ENCODE assay signal across 8 cellular contexts in the genomic region with DNA sequence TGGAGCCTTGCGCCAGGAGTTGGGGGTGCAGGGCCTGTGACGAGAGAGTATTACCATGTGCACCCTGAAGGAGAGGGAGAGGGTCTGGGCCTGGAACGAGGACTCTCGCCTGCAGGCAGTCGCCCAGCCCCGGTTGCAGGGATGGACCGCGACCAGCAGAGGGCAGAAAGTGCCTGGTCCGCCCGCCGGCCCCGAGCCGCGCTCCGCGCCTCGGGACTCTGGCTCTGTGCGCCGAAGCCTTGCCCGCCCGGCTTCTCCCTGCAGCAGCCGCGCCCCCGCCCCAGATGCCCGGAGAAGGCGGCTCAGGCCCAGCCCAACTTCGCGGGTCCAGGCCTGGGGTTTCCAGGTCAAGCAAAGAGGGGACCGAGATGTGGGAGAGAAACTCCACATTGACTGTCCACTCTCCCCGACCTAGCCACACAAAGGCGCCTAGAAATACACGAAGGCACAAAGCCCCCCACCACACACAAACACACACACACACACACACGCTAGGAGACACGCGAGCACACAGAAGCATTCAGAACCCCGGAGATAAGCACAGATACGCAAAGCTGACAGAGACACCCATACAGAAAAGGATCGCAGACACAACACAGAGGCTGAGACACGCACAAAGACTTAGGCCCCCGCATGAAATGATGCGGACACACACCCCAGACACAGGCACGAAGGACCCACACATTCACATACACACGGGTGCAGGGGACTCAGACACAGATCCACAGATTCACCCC. TPM values are rescaled to one million over a fixed set of nuclear protein-coding genes. Genes with fewer than 3 reads are reported as not detected.
A peak's percentile ranks its signal among the peaks of the same experiment; 100 is the strongest.
DNase-seq lines count a peak whose midpoint lies in the region; ATAC-seq, FAIRE-seq and TF ChIP-seq lines count a peak whose summit lies in the region.

No MANE protein-coding gene starts in this region.

- H3K27ac Mint-ChIP-seq in activated CD4-positive, alpha-beta T cell treated with anti-CD3 and anti-CD28 coated beads, Interleukin-2, amount 10 ng/mL, durations not matched to agents 7 days and 5 days, result peak overlapping the region; percentile 38

- 14% methylated on average over 13 of the region's 43 CpGs for WGBS in HepG2 (ENCODE audit: low lambda C conversion rate)

- in situ Hi-C loops in GM13977 (cut with MboI; ENCODE audit: low pct_unique_long_range_greater_than_20kb, low sequenced_read_pairs, unreplicated experiment) (no loop called here), HepG2 (cut with HindIII; ENCODE audit: extremely low pct_ligation_motif_present, low pct_unique_long_range_greater_than_20kb) (loop anchor here (5.0 kb wide), 2 partner anchors 81 to 171 kb away; no protein-coding TSS in a partner anchor)

- intact Hi-C loops in colonic mucosa (cut with DNase I) (loop anchor here (5.0 kb wide), 2 partner anchors 81 to 171 kb away; no protein-coding TSS in a partner anchor), HepG2 (cut with micrococcal nuclease; ENCODE audit: unreplicated experiment) (loop anchor here (2.0 to 5.0 kb wide), 3 partner anchors 51 to 171 kb away; no protein-coding TSS in a partner anchor)

- H3K4me1 ChIP-seq in colonic mucosa (peaks cover 8% of the 10 kb centered on the region), HepG2 (ENCODE audit: insufficient read depth, low read length) (peaks cover 51% of the 10 kb centered on the region)

- H4K20me1 ChIP-seq in HepG2 (ENCODE audit: insufficient read depth, low read length), result peaks cover 5% of the 10 kb centered on the region; the same call in 1 of the 2 replicates

- H3K4me1 Mint-ChIP-seq in activated CD4-positive, alpha-beta T cell treated with anti-CD3 and anti-CD28 coated beads, Interleukin-2, amount 10 ng/mL, durations not matched to agents 7 days and 5 days, result peaks cover 20% of the 10 kb centered on the region

- H3K4me2 ChIP-seq in HepG2 (ENCODE audit: low read depth, low read length), result peak overlapping the region; percentile 50

- no peaks in the 10 kb centered on the region for H3K9me3 ChIP-seq in colonic mucosa
- no peaks in the 10 kb centered on the region for H3K9me3 ChIP-seq in HepG2 (ENCODE audit: low read length)

- no peaks in the 10 kb centered on the region for H3K36me3 Mint-ChIP-seq in activated CD4-positive, alpha-beta T cell treated with anti-CD3 and anti-CD28 coated beads, Interleukin-2, amount 10 ng/mL, durations not matched to agents 7 days and 5 days (ENCODE audit: low read depth)

- no peak overlapping the region for H3K4me3 Mint-ChIP-seq in activated CD4-positive, alpha-beta T cell treated with anti-CD3 and anti-CD28 coated beads, Interleukin-2, amount 10 ng/mL, durations not matched to agents 7 days and 5 days

- no peak for TF ChIP-seq EP300 in HepG2 (IDR thresholded peaks at IDR 0.05; ENCODE audit: low read depth in 2 of 2, low read length in 2 of 2)
- no peak for TF ChIP-seq EP300 in HepG2 (CRISPR knock-in tag; IDR thresholded peaks at IDR 0.05; ENCODE audit: borderline replicate concordance)

- CTCF ChIA-PET in activated CD4-positive, alpha-beta T cell treated with anti-CD3 and anti-CD28 coated beads, Interleukin-2, amount 10 ng/mL, durations not matched to agents 7 days and 5 days (lab: Charles Lee), result no interaction called here
- CTCF ChIA-PET in HepG2 (lab: Yijun Ruan, JAX; ENCODE audit: low intra/inter-chr PET ratio, low total read pairs), result no interaction called here

- TF ChIP-seq CTCF in GM13977 (IDR thresholded peaks at IDR 0.05; ENCODE audit: extremely low read depth, insufficient read depth, missing control alignments), result peak; percentile 88
- TF ChIP-seq CTCF in colonic mucosa (IDR thresholded peaks at IDR 0.05), result peak; percentile 82
- peak; percentile 87 for TF ChIP-seq CTCF in HepG2 (CRISPR knock-in tag; IDR thresholded peaks at IDR 0.05)

- no peak overlapping the region for H2AFZ ChIP-seq in HepG2 (ENCODE audit: low read length)

- H3K79me2 ChIP-seq in HepG2 (ENCODE audit: insufficient read depth, low read length), result no peaks in the 10 kb centered on the region

- H3K9ac ChIP-seq in colonic mucosa (ENCODE audit: low read depth in 2 of 2, low read length in 2 of 2), result no peak overlapping the region
- H3K9ac ChIP-seq in HepG2 (ENCODE audit: insufficient read depth, low read depth, low read length), result no peak overlapping the region

- ATAC-seq in HepG2 (peak; percentile 86), GM19397 (IDR thresholded peaks at IDR 0.05; ENCODE audit: unreplicated experiment) (no peak)

- no peaks in the 10 kb centered on the region for H3K36me3 ChIP-seq in colonic mucosa
- no peaks in the 10 kb centered on the region for H3K36me3 ChIP-seq in HepG2 (replicated peaks in 1 of 2; ENCODE audit: control insufficient read depth in 1 of 2, insufficient read depth in 2 of 2, low read length in 2 of 2)

- DNase-seq in A172 (ENCODE audit: low spot score) (peak; percentile 57), GM13977 (ENCODE audit: low spot score) (peak; percentile 93), NCI-H2171 (lab: John Stamatoyannopoulos, UW) (peak; percentile 59), colonic mucosa (peak; percentile 75), HepG2 (ENCODE audit: low spot score) (peak; percentile 36)
- peak; percentile 72 for DNase-seq in activated CD4-positive, alpha-beta T cell treated with anti-CD3 and anti-CD28 coated beads, Interleukin-2, amount 10 ng/mL, durations not matched to agents 7 days and 5 days
- DNase-seq in stimulated activated CD4-positive, alpha-beta T cell treated with anti-CD3 and anti-CD28 coated beads, Interleukin-4, amount 100 ng/mL, for 48 hours (ENCODE audit: low read depth in 2 of 2), result peak; percentile 73 to 75

- no peaks in the 10 kb centered on the region for H3K9me3 Mint-ChIP-seq in activated CD4-positive, alpha-beta T cell treated with anti-CD3 and anti-CD28 coated beads, Interleukin-2, amount 10 ng/mL, durations not matched to agents 7 days and 5 days

- BruUV-seq in HepG2 (replicated peaks; lab: Mats Ljungman, UMichigan), result no TSS peak

- H3K27me3 Mint-ChIP-seq in activated CD4-positive, alpha-beta T cell treated with anti-CD3 and anti-CD28 coated beads, Interleukin-2, amount 10 ng/mL, durations not matched to agents 7 days and 5 days, result peaks cover 75% of the 10 kb centered on the region

- no peak overlapping the region for H3K27ac ChIP-seq in colonic mucosa
- no peak overlapping the region for H3K27ac ChIP-seq in HepG2 (ENCODE audit: extremely low read length, insufficient read depth, low read length)

- H3K4me3 ChIP-seq in colonic mucosa (no peak overlapping the region), HepG2 (replicated peaks in 1 of 3; ENCODE audit: insufficient read depth in 1 of 3, low read depth in 2 of 3, low read length in 3 of 3) (peak overlapping the region in 1 of 3 experiments; percentile 54; a peak in 1 of 6 replicates)

- FAIRE-seq in HepG2 (lab: Jason Lieb, UNC), result no peak

- POLR2A ChIA-PET in activated CD4-positive, alpha-beta T cell treated with anti-CD3 and anti-CD28 coated beads, Interleukin-2, amount 10 ng/mL, durations not matched to agents 7 days and 5 days (lab: Charles Lee), result no interaction called here
- POLR2A ChIA-PET in HepG2 (lab: Yijun Ruan, JAX), result no interaction called here

- TF ChIP-seq RAD21 in HepG2 (CRISPR knock-in tag; IDR thresholded peaks at IDR 0.05), result peak; percentile 80

- no peak for TF ChIP-seq POLR2A in HepG2 (IDR thresholded peaks at IDR 0.05; ENCODE audit: insufficient read depth in 1 of 2, low read depth in 2 of 2, low read length in 2 of 2)

- peaks cover 86% of the 10 kb centered on the region for H3K27me3 ChIP-seq in colonic mucosa
- peaks cover 37 to 87% of the 10 kb centered on the region in 2 experiments for H3K27me3 ChIP-seq in HepG2 (ENCODE audit: control insufficient read depth in 1 of 2, insufficient read depth in 2 of 2, low read length in 2 of 2)

TF ChIP-seq in HepG2, 621 proteins besides CTCF, POLR2A, EP300 and RAD21 (continues in another document):
- TF ChIP-seq ZNF263 (CRISPR knock-in tag; IDR thresholded peaks at IDR 0.05), result 0 out of 2 replicates have a peak, but pooled peaks have one; percentile 17
- TF ChIP-seq, protein P1, sequence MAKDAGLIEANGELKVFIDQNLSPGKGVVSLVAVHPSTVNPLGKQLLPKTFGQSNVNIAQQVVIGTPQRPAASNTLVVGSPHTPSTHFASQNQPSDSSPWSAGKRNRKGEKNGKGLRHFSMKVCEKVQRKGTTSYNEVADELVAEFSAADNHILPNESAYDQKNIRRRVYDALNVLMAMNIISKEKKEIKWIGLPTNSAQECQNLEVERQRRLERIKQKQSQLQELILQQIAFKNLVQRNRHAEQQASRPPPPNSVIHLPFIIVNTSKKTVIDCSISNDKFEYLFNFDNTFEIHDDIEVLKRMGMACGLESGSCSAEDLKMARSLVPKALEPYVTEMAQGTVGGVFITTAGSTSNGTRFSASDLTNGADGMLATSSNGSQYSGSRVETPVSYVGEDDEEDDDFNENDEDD (CRISPR knock-in tag; IDR thresholded peaks at IDR 0.05; ENCODE audit: borderline replicate concordance), result peak; percentile 37; the same call in 1 of the 2 replicates

RNA-seq across cellular contexts. Expression of a gene that starts 2.0 kb away (rescaled TPM):
- 1.8 and 2.9 TPM in 2 replicates for total RNA-seq in A172 (2014; rRNA removed; shearing (Covaris generic))
- total RNA-seq in activated CD4-positive, alpha-beta T cell treated with anti-CD3 and anti-CD28 coated beads, Interleukin-2, amount 10 ng/mL, durations not matched to agents 7 days and 5 days, result not detected
- total RNA-seq in colonic mucosa (under 1 TPM in 1 of 2 donors, not detected in 1; 0.13 TPM), HepG2 (2016; rRNA removed; fragmentation: Illumina TruSeq; extraction: Trizol) (not detected in 2 replicates)
- not detected in 2 replicates for total RNA-seq in HepG2 (2016; cell fraction: cytosol; rRNA removed; fragmentation: Illumina TruSeq; extraction: Trizol; ENCODE audit: low read depth)
- total RNA-seq in HepG2 (2016; cell fraction: insoluble cytoplasmic fraction; rRNA removed; fragmentation: Illumina TruSeq; extraction: Trizol), result not detected in 2 replicates
- total RNA-seq in HepG2 (2016; cell fraction: membrane; rRNA removed; fragmentation: Illumina TruSeq; extraction: Trizol), result not detected in 2 replicates
- not detected in 2 replicates for total RNA-seq in HepG2 (2016; cell fraction: nucleus; rRNA removed; fragmentation: Illumina TruSeq; extraction: Trizol)
- not detected in 2 replicates for polyA plus RNA-seq in HepG2 (2011; rRNA removed)
- polyA plus RNA-seq in HepG2 (2011; cell fraction: cytosol; rRNA removed), result 0.04 TPM in 1 of 2 replicates, not detected in the other
- polyA plus RNA-seq in HepG2 (2011; cell fraction: nucleus; rRNA removed), result 0.03 TPM in 1 of 2 replicates, not detected in the other
- polyA plus RNA-seq in HepG2 (2012), result not detected in 2 replicates
- polyA plus RNA-seq in HepG2 (2016; cell fraction: cytosol; fragmentation: Illumina TruSeq; extraction: Trizol; ENCODE audit: low read depth), result not detected in 2 replicates
- 0.03 TPM in 1 of 2 replicates, not detected in the other for polyA plus RNA-seq in HepG2 (2016; cell fraction: insoluble cytoplasmic fraction; fragmentation: Illumina TruSeq; extraction: Trizol; ENCODE audit: low read depth)
- polyA plus RNA-seq in HepG2 (2016; cell fraction: membrane; fragmentation: Illumina TruSeq; extraction: Trizol; ENCODE audit: low read depth), result 0.16 TPM in 1 of 2 replicates, not detected in the other
- polyA plus RNA-seq in HepG2 (2016; cell fraction: nucleus; fragmentation: Illumina TruSeq; extraction: Trizol; ENCODE audit: insufficient read depth, low read depth), result not detected in 2 replicates
- 0.06 TPM in 1 of 2 replicates, not detected in the other for polyA minus RNA-seq in HepG2 (2011; rRNA and poly(A)+ RNA removed; ENCODE audit: low replicate concordance)
- not detected in 2 replicates for polyA minus RNA-seq in HepG2 (2011; cell fraction: cytosol; rRNA and poly(A)+ RNA removed)
- polyA minus RNA-seq in HepG2 (2011; cell fraction: nucleus; rRNA and poly(A)+ RNA removed), result not detected in 2 replicates

Comparison
In these comparisons a context has a peak if more than half of its experiments do, and no peak if none do; other contexts are left out.
1. DNase-seq: peak in every context shown above with its lines; median percentile 93 in GM13977; 75 in colonic mucosa; 74 in stimulated activated CD4-positive, alpha-beta T cell treated with anti-CD3 and anti-CD28 coated beads, Interleukin-4, amount 100 ng/mL, for 48 hours; 72 in activated CD4-positive, alpha-beta T cell treated with anti-CD3 and anti-CD28 coated beads, Interleukin-2, amount 10 ng/mL, durations not matched to agents 7 days and 5 days; 59 in NCI-H2171; 57 in A172; 36 in HepG2.